Comparison of ENCODE assay signal across 9 cellular contexts in genomic region chr15:27358751-27359434, GRCh38.
DNase-seq lines count a peak whose midpoint lies in the region; ATAC-seq and TF ChIP-seq lines count a peak whose summit lies in the region.
"Had no signal": no experiment of that assay in that cellular context is flagged by ENCODE, and none has a peak within 500 bp of the region (broad histone marks: within the 10 kb centered on the region; RNA-seq: fewer than 3 reads in every experiment).

No MANE protein-coding gene starts in this region.

- TF ChIP-seq CTCF in right atrium auricular region (IDR thresholded peaks at IDR 0.05) (peak in 1 of 2 donors; percentile 75), upper lobe of right lung (IDR thresholded peaks at IDR 0.05) (peak; percentile 68), GM20000 (IDR thresholded peaks at IDR 0.05; ENCODE audit: extremely low read depth, missing control alignments) (no peak)

- H3K27ac ChIP-seq in right atrium auricular region (no peak overlapping the region), upper lobe of right lung (no peak overlapping the region)
- H3K27ac ChIP-seq: SJSA1 had no signal

- ATAC-seq in left cardiac atrium (peak in 1 of 2 donors; percentile 41), upper lobe of right lung (peak; percentile 55), HG02884 (IDR thresholded peaks at IDR 0.05; ENCODE audit: unreplicated experiment) (no peak)

- H3K9me3 ChIP-seq in right atrium auricular region (no peaks in the 10 kb centered on the region), upper lobe of right lung (no peaks in the 10 kb centered on the region)
- H3K9me3 ChIP-seq: SJSA1 had no signal

- intact Hi-C loops in left cardiac atrium (cut with DNase I) (loop anchor here in 1 of 2 donors (10.0 kb wide), 1 partner anchor 464 kb away; no protein-coding TSS in a partner anchor), upper lobe of right lung (cut with DNase I) (no loop called here)

- no peaks in the 10 kb centered on the region for H3K27me3 ChIP-seq in right atrium auricular region
- no peaks in the 10 kb centered on the region for H3K27me3 ChIP-seq in upper lobe of right lung
- H3K27me3 ChIP-seq: SJSA1 had no signal

- H3K4me3 ChIP-seq in right atrium auricular region: no peak overlapping the region
- H3K4me3 ChIP-seq in upper lobe of right lung: no peak overlapping the region
- H3K4me3 ChIP-seq: SJSA1 had no signal

- H3K4me1 ChIP-seq in right atrium auricular region (no peaks in the 10 kb centered on the region), upper lobe of right lung (no peaks in the 10 kb centered on the region)
- H3K4me1 ChIP-seq: SJSA1 had no signal

- no peaks in the 10 kb centered on the region for H3K36me3 ChIP-seq in right atrium auricular region
- H3K36me3 ChIP-seq in upper lobe of right lung: no peaks in the 10 kb centered on the region
- H3K36me3 ChIP-seq: SJSA1 had no signal

- DNase-seq in left cardiac atrium: peak; percentile 30
- DNase-seq in right atrium auricular region (ENCODE audit: low spot score): no peak
- peak; percentile 10 for DNase-seq in SK-N-DZ (ENCODE audit: low spot score)
- peak; percentile 77 for DNase-seq in iPS-NIHi7 (ENCODE audit: extremely low spot score)
- no peak for DNase-seq in upper lobe of right lung
- DNase-seq in NCI-H2227 (lab: John Stamatoyannopoulos, UW; ENCODE audit: unreplicated experiment): no peak
- no peak for DNase-seq in GM20000 (ENCODE audit: low spot score)

Comparison
In these comparisons a context has a peak if more than half of its experiments do, and no peak if none do; other contexts are left out.
1. DNase-seq: peak in left cardiac atrium (single experiment), SK-N-DZ (single experiment) and iPS-NIHi7 (single experiment); none in right atrium auricular region (single experiment), upper lobe of right lung (single experiment), NCI-H2227 (single experiment) and GM20000 (single experiment).